2 cellular contexts compared by ENCODE assay signal in the genomic region with DNA sequence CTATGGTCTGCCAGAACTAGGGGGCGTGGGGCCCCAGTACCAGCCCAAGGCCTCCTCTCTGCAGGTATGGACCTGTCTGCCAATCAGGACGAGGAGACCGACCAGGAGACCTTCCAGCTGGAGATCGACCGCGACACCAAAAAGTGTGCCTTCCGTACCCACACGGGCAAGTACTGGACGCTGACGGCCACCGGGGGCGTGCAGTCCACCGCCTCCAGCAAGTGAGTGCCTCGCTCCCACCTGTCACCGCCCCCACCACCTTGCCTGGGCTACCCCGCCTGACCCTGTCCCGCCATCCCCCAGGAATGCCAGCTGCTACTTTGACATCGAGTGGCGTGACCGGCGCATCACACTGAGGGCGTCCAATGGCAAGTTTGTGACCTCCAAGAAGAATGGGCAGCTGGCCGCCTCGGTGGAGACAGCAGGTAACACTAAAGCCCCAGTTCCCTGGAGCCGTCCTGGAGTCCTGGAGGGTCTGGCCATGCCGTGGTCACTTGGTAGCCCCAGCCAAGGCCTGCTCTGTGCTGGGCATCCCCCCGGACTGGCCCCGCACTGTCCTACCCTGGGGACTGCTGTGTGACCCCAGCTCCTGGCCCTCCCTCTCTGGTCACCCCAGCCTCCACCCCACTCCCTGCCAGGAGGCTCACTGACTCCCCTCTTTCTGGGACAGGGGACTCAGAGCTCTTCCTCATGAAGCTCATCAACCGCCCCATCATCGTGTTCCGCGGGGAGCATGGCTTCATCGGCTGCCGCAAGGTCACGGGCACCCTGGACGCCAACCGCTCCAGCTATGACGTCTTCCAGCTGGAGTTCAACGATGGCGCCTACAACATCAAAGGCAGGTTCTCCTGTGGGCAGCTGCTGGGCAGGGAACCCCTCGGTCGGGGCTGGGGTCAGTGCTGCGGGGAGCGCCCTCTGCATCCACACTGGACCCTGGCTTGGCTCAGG.
A peak's percentile ranks its signal among the peaks of the same experiment; 100 is the strongest.
TF ChIP-seq lines count a peak whose summit lies in the region.

No MANE protein-coding gene starts in this region.

TF ChIP-seq in WTC11, 78 proteins besides CTCF, POLR2A, EP300 and RAD21:
- TF ChIP-seq ZNF671 (CRISPR knock-in tag; IDR thresholded peaks at IDR 0.05) (no peak), FOXP1 (CRISPR knock-in tag; IDR thresholded peaks at IDR 0.05; ENCODE audit: borderline replicate concordance) (0 out of 2 replicates have a peak, but pooled peaks have one; percentile 25)

TF ChIP-seq in neural cell, 6 proteins besides CTCF, POLR2A, EP300 and RAD21:
- TF ChIP-seq POLR2AphosphoS5 (IDR thresholded peaks at IDR 0.05) (peak; percentile 10), SMC3 (conservative IDR thresholded peaks at IDR 0.05; ENCODE audit: poor library complexity) (no peak)
TF ChIP-seq in neural cell: peak in this region for 1.
